Comparison of ENCODE assay signal across 8 cellular contexts in the genomic region with DNA sequence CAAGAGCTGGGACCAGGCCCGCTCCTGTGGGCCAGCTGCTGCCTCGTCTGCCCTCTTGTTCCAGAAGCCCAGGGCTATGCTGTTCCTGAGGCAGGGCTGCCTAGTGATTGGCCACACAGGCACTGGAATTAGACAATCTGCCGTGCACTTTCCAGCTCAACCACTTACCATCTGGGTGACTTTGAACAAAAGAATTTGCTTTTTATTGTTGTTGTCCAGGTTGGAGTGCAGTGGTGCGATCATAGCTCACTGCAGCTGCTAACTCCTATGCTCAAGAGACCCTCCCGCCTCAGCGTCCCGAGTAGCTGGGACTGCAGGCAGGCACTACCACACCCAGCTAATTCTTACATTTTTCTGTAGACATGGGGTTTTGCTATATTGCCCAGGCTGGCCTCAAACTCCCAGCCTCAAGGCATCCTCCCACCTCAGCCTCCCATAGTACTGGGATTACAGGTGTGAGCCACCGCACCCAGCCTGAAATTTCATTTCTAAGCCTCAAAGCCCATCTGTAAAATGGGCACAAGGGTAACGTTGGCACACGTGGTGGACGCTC. TPM values are rescaled to one million over a fixed set of nuclear protein-coding genes. Genes with fewer than 3 reads are reported as not detected.
DNase-seq lines count a peak whose midpoint lies in the region; ATAC-seq and TF ChIP-seq lines count a peak whose summit lies in the region.

No MANE protein-coding gene starts in this region.

- no peaks in the 10 kb centered on the region for H3K27me3 Mint-ChIP-seq in naive B cell

- H3K9me3 Mint-ChIP-seq in naive B cell: no peaks in the 10 kb centered on the region

- peaks cover 57 to 67% (median 66%) of the 10 kb centered on the region in 3 donors for H3K4me1 Mint-ChIP-seq in naive B cell

- no peak for TF ChIP-seq CTCF in astrocyte of the cerebellum (IDR thresholded peaks at IDR 0.05; ENCODE audit: low read depth, low read length, missing control alignments)

- DNase-seq in Caki2 (ENCODE audit: low read depth): peak; percentile 91
- peak; percentile 86 for DNase-seq in MG63
- DNase-seq in astrocyte of the cerebellum (ENCODE audit: low read depth): peak; percentile 93
- no peak for DNase-seq in naive B cell
- no peak for DNase-seq in GM19238 (ENCODE audit: insufficient read length, low spot score)
- no peak for DNase-seq in SHP77 (lab: John Stamatoyannopoulos, UW)

- peak overlapping the region; percentile 90 to 96 (median 95) for H3K4me3 Mint-ChIP-seq in naive B cell

- H3K36me3 Mint-ChIP-seq in naive B cell: no peaks in the 10 kb centered on the region

- H3K27ac Mint-ChIP-seq in naive B cell: peak overlapping the region in 5 of 6 donors; percentile 60 to 94 (median 93)

- in situ Hi-C loops in Caki2 (cut with HindIII; ENCODE audit: low pct_unique_long_range_greater_than_20kb, low sequenced_read_pairs) (no loop called here), astrocyte of the cerebellum (cut with HindIII; ENCODE audit: low sequenced_read_pairs) (no loop called here)

- peaks cover 13% of the 10 kb centered on the region for H3K36me3 ChIP-seq in MG63

- ATAC-seq in naive B cell (ENCODE audit: low read depth in 2 of 2) (no peak), HG03280 (IDR thresholded peaks at IDR 0.05; ENCODE audit: unreplicated experiment) (no peak), HG03432 (IDR thresholded peaks at IDR 0.05; ENCODE audit: unreplicated experiment) (no peak)

- H3K9me3 ChIP-seq in MG63: no peaks in the 10 kb centered on the region

- H3K27me3 ChIP-seq in MG63: no peaks in the 10 kb centered on the region

- H3K4me3 ChIP-seq in MG63 (no peak overlapping the region), astrocyte of the cerebellum (ENCODE audit: low read depth, low read length) (no peak overlapping the region)

RNA-seq across cellular contexts. Expression of gene NEK6, which starts 1.2 kb away (rescaled TPM):
- total RNA-seq in Caki2 (2014; rRNA removed; shearing (Covaris generic); ENCODE audit: low replicate concordance): 119 and 135 TPM in 2 replicates
- 25.0 and 33.1 TPM in 2 replicates for total RNA-seq in MG63 (2014; rRNA removed; shearing (Covaris generic); ENCODE audit: low replicate concordance)
- 10 to 100 TPM in 2 of 6 donors, 1 to 10 TPM in 4; 4.5 to 15.2 (median 8.0) TPM for polyA plus RNA-seq in naive B cell (ENCODE audit: low read depth in 6 of 6)

Comparison
In these comparisons a context has a peak if more than half of its experiments do, and no peak if none do; other contexts are left out.
1. DNase-seq: peak in Caki2 (single experiment), MG63 (single experiment) and astrocyte of the cerebellum (single experiment); none in naive B cell (single experiment), GM19238 (single experiment) and SHP77 (0 of 2).